1 cellular context compared by ENCODE assay signal in genomic region chr1:156500847-156501686, GRCh38.
TF ChIP-seq lines count a peak whose summit lies in the region.

No MANE protein-coding gene starts in this region.

TF ChIP-seq in HepG2, 621 proteins besides CTCF, POLR2A, EP300 and RAD21 (continued from another document and continues in another):
- TF ChIP-seq CERS6 (CRISPR knock-in tag; IDR thresholded peaks at IDR 0.05) (peak; percentile 56; the same call in 1 of the 2 replicates), ZNF639 (CRISPR knock-in tag; conservative IDR thresholded peaks at IDR 0.05) (0 out of 2 replicates have a peak, but pooled peaks have one; percentile 20), DNMT1 (CRISPR knock-in tag; IDR thresholded peaks at IDR 0.05) (no peak), PHB2 (IDR thresholded peaks at IDR 0.05; ENCODE audit: partially characterized antibody) (no peak), TERF1 (CRISPR knock-in tag; IDR thresholded peaks at IDR 0.05) (0 out of 2 replicates have a peak, but pooled peaks have one; percentile 70), ERF (CRISPR knock-in tag; IDR thresholded peaks at IDR 0.05) (peak; percentile 56; the same call in 1 of the 2 replicates), ZKSCAN5 (CRISPR knock-in tag; IDR thresholded peaks at IDR 0.05) (no peak), ZNF703 (CRISPR knock-in tag; IDR thresholded peaks at IDR 0.05; ENCODE audit: borderline replicate concordance) (no peak), MED13 (CRISPR knock-in tag; IDR thresholded peaks at IDR 0.05) (no peak), ZBTB3 (CRISPR knock-in tag; IDR thresholded peaks at IDR 0.05; ENCODE audit: borderline replicate concordance, low read depth) (no peak), NR3C1 (CRISPR knock-in tag; IDR thresholded peaks at IDR 0.05) (no peak), ZBTB7B (CRISPR knock-in tag; IDR thresholded peaks at IDR 0.05) (0 out of 2 replicates have a peak, but pooled peaks have one; percentile 42), ZMYM4 (CRISPR knock-in tag; IDR thresholded peaks at IDR 0.05) (no peak; the same call in none of the 2 replicates), ZNF3 (CRISPR knock-in tag; IDR thresholded peaks at IDR 0.05) (no peak), GPBP1L1 (CRISPR knock-in tag; IDR thresholded peaks at IDR 0.05) (no peak), SP4 (CRISPR knock-in tag; IDR thresholded peaks at IDR 0.05) (peak; percentile 94), MXD3 (CRISPR knock-in tag; IDR thresholded peaks at IDR 0.05) (peak; percentile 93), ZNF557 (CRISPR knock-in tag; IDR thresholded peaks at IDR 0.05) (no peak), FOXJ3 (CRISPR knock-in tag; IDR thresholded peaks at IDR 0.05; ENCODE audit: borderline replicate concordance) (no peak), PPARG (CRISPR knock-in tag; conservative IDR thresholded peaks at IDR 0.05) (peak; percentile 40), HNF4G (IDR thresholded peaks at IDR 0.05; ENCODE audit: borderline replicate concordance, low read depth, low read length) (no peak), HNF4G (CRISPR knock-in tag; IDR thresholded peaks at IDR 0.05; ENCODE audit: borderline replicate concordance, low read depth) (no peak), GMEB2 (CRISPR knock-in tag; IDR thresholded peaks at IDR 0.05; ENCODE audit: low read depth) (no peak; the same call in 1 of the 2 replicates), MYC (CRISPR knock-in tag; IDR thresholded peaks at IDR 0.05; ENCODE audit: borderline replicate concordance) (peak; percentile 97), ATM (IDR thresholded peaks at IDR 0.05; ENCODE audit: borderline replicate concordance) (no peak), HCFC1 (IDR thresholded peaks at IDR 0.05; ENCODE audit: low read depth, low read length) (no peak), GTF2F1 (IDR thresholded peaks at IDR 0.05; ENCODE audit: low read length) (no peak), SALL2 (CRISPR knock-in tag; IDR thresholded peaks at IDR 0.05) (peak; percentile 89; the same call in 1 of the 2 replicates), ZNF691 (CRISPR knock-in tag; IDR thresholded peaks at IDR 0.05; ENCODE audit: borderline replicate concordance, low read depth) (peak; percentile 58; the same call in 1 of the 2 replicates), ZNF407 (CRISPR knock-in tag; IDR thresholded peaks at IDR 0.05; ENCODE audit: not compliant biosample characterization) (no peak), ZNF326 (CRISPR knock-in tag; IDR thresholded peaks at IDR 0.05; ENCODE audit: borderline replicate concordance) (no peak), MATR3 (CRISPR knock-in tag; IDR thresholded peaks at IDR 0.05) (no peak), ASH2L (IDR thresholded peaks at IDR 0.05; ENCODE audit: insufficient read length, low read depth, low read length) (no peak), ZNF343 (CRISPR knock-in tag; IDR thresholded peaks at IDR 0.05) (0 out of 2 replicates have a peak, but pooled peaks have one; percentile 83), ZNF367 (CRISPR knock-in tag; IDR thresholded peaks at IDR 0.05; ENCODE audit: borderline replicate concordance) (no peak), JARID2 (CRISPR knock-in tag; IDR thresholded peaks at IDR 0.05; ENCODE audit: insufficient replicate concordance) (peak; percentile 37), ZNF564 (CRISPR knock-in tag; IDR thresholded peaks at IDR 0.05) (peak; percentile 66), ZNF441 (CRISPR knock-in tag; IDR thresholded peaks at IDR 0.05; ENCODE audit: borderline replicate concordance) (peak; percentile 86), ZFP37 (CRISPR knock-in tag; IDR thresholded peaks at IDR 0.05; ENCODE audit: borderline replicate concordance) (no peak), PRDM15 (CRISPR knock-in tag; IDR thresholded peaks at IDR 0.05) (0 out of 2 replicates have a peak, but pooled peaks have one; percentile 41), HNF4A (CRISPR knock-in tag; IDR thresholded peaks at IDR 0.05) (peak; percentile 5; the same call in 1 of the 2 replicates), ZZZ3 (CRISPR knock-in tag; IDR thresholded peaks at IDR 0.05; ENCODE audit: borderline replicate concordance) (no peak), CREB1 (IDR thresholded peaks at IDR 0.05) (no peak), CREB1 (CRISPR knock-in tag; IDR thresholded peaks at IDR 0.05) (peak; percentile 39; the same call in 1 of the 2 replicates), KLF13 (CRISPR knock-in tag; IDR thresholded peaks at IDR 0.05) (peak; percentile 69; the same call in 1 of the 2 replicates), SMARCC2 (IDR thresholded peaks at IDR 0.05) (no peak)
